In the genomic region with DNA sequence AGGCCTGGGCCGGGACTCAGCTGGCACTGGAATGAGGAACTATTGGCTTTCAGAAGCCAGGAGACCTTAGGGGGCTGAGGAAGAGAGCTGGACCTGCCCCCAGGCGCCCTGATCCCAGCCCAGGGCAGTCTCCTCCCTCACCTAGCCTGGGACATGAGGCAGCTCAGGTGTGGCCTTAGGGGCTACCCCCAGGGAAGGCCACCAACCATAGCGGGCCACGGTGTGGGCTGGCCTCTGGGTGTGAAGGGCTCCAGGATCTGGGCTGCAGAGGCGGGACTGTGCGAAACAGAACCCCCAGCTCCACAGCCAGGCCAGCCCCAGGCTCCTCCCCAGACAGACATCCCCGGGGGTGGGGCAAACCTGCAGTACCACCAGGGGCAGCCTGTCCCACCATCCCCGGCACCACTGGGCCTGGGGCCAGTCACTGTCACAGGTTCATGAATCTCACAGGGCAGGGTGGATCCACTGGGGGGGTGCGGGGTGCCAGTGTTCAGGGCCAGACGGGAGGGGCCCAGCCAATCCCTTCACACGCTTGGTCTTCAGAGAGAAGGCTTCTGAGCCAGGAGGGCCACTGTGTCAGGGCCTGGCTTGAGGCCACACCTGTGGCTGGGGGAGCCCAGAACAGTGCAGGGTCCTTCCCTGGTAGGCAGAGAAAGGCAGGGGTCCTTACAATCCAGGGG, we compare ENCODE assay signal across 6 cellular contexts. TPM values are rescaled to one million over a fixed set of nuclear protein-coding genes. Genes with fewer than 3 reads are reported as not detected.
DNase-seq lines count a peak whose midpoint lies in the region; ATAC-seq, FAIRE-seq and TF ChIP-seq lines count a peak whose summit lies in the region.

No MANE protein-coding gene starts in this region.

- H2AFZ ChIP-seq in Karpas-422 (ENCODE audit: low read length): no peak overlapping the region

- DNase-seq in Karpas-422 (peak; percentile 64), sigmoid colon (peak; percentile 88), inferior parietal cortex (ENCODE audit: extremely low spot score) (no peak), urothelium cell line (ENCODE audit: low spot score) (no peak)

- H3K9me2 ChIP-seq in Karpas-422 (replicated peaks; ENCODE audit: insufficient read depth, low read length): no peaks in the 10 kb centered on the region

- no peak overlapping the region for H3K27ac ChIP-seq in Karpas-422 (ENCODE audit: low read length)
- H3K27ac ChIP-seq in sigmoid colon: peak overlapping the region; percentile 89 to 96 (median 90)

- H3K9me3 ChIP-seq in Karpas-422 (ENCODE audit: low read length): no peaks in the 10 kb centered on the region
- H3K9me3 ChIP-seq in endocrine pancreas (ENCODE audit: control insufficient read depth, low read length): no peaks in the 10 kb centered on the region
- H3K9me3 ChIP-seq in sigmoid colon: no peaks in the 10 kb centered on the region

- no peak for FAIRE-seq in urothelium cell line (lab: Jason Lieb, UNC)

- peak in 1 of 4 experiments; percentile 28 for TF ChIP-seq CTCF in sigmoid colon (IDR thresholded peaks at IDR 0.05)

- H3K27me3 ChIP-seq in Karpas-422 (ENCODE audit: low read length) (no peaks in the 10 kb centered on the region), endocrine pancreas (ENCODE audit: control insufficient read depth, insufficient read depth, low read length) (no peaks in the 10 kb centered on the region), sigmoid colon (no peaks in the 10 kb centered on the region)

- no peak for TF ChIP-seq EP300 in sigmoid colon (IDR thresholded peaks at IDR 0.05)

- no peak for TF ChIP-seq POLR2A in sigmoid colon (IDR thresholded peaks at IDR 0.05)

- intact Hi-C loops in sigmoid colon (cut with DNase I): loop anchor here (2.0 kb wide), 1 partner anchor 57 kb away; no protein-coding TSS in a partner anchor

- H3K4me1 ChIP-seq in Karpas-422 (ENCODE audit: low read length): peaks cover 69% of the 10 kb centered on the region
- H3K4me1 ChIP-seq in endocrine pancreas (ENCODE audit: control insufficient read depth, insufficient read depth, low read length): no peaks in the 10 kb centered on the region
- peaks cover 3 to 91% (median 85%) of the 10 kb centered on the region in 4 donors for H3K4me1 ChIP-seq in sigmoid colon

- H3K36me3 ChIP-seq in Karpas-422 (ENCODE audit: insufficient read depth, low read length): no peaks in the 10 kb centered on the region
- no peaks in the 10 kb centered on the region for H3K36me3 ChIP-seq in endocrine pancreas (ENCODE audit: control insufficient read depth, insufficient read depth, low read length)
- no peaks in the 10 kb centered on the region for H3K36me3 ChIP-seq in sigmoid colon

- no peaks in the 10 kb centered on the region for H3K79me2 ChIP-seq in Karpas-422 (ENCODE audit: low read length)

- peaks cover 22% of the 10 kb centered on the region; the same call in 1 of the 2 replicates for H4K20me1 ChIP-seq in Karpas-422 (ENCODE audit: insufficient read depth, low read depth, low read length)

- no peak for ATAC-seq in GM19467 (IDR thresholded peaks at IDR 0.05; ENCODE audit: unreplicated experiment)

- H3K9ac ChIP-seq in Karpas-422 (ENCODE audit: low read length) (peak overlapping the region; percentile 35), endocrine pancreas (ENCODE audit: control insufficient read depth, insufficient read depth, low read length) (peak overlapping the region; percentile 63)

- 17 to 35% methylated on average over 11 of the region's 11 CpGs for WGBS in sigmoid colon, 2 donors

- H3K4me3 ChIP-seq in Karpas-422 (ENCODE audit: low read length): no peak overlapping the region
- no peak overlapping the region for H3K4me3 ChIP-seq in endocrine pancreas (ENCODE audit: control insufficient read depth, insufficient read depth, low read length)
- H3K4me3 ChIP-seq in sigmoid colon: peak overlapping the region in 2 of 4 donors; percentile 8 to 10

- peak overlapping the region; percentile 49 for H3K4me2 ChIP-seq in Karpas-422 (ENCODE audit: low read depth, low read length, poor library complexity, severe bottlenecking)

RNA-seq across cellular contexts. Expression of gene PLXNB2, which starts 3.5 kb away (rescaled TPM):
- total RNA-seq in Karpas-422 (2014; rRNA removed; shearing (Covaris generic); ENCODE audit: low replicate concordance): 2.6 and 7.8 TPM in 2 replicates
- 100 to 1,000 TPM in 1 of 4 donors, 10 to 100 TPM in 3; 60.4 to 150 (median 68.7) TPM for total RNA-seq in sigmoid colon
- 100 to 1,000 TPM in 1 of 3 donors, 10 to 100 TPM in 2; 18.6 to 142 (median 35.8) TPM for polyA plus RNA-seq in sigmoid colon

RNA-seq across cellular contexts. Expression of gene DENND6B, which starts 22.8 kb away (rescaled TPM):
- 0.90 and 2.7 TPM in 2 replicates for total RNA-seq in Karpas-422 (2014; rRNA removed; shearing (Covaris generic); ENCODE audit: low replicate concordance)
- total RNA-seq in sigmoid colon: 1 to 10 TPM; 2.1 to 7.2 (median 2.8) TPM
- polyA plus RNA-seq in sigmoid colon: 1 to 10 TPM in 2 of 3 donors, under 1 TPM in 1; 0.69 to 4.4 (median 1.2) TPM

RNA-seq across cellular contexts. Expression of gene MAPK11, which starts 33.8 kb away (rescaled TPM):
- 6.4 and 15.8 TPM in 2 replicates for total RNA-seq in Karpas-422 (2014; rRNA removed; shearing (Covaris generic); ENCODE audit: low replicate concordance)
- total RNA-seq in sigmoid colon: 1 to 10 TPM in 3 of 4 donors, under 1 TPM in 1; 0.82 to 6.6 (median 4.5) TPM
- 1 to 10 TPM in 2 of 3 donors, under 1 TPM in 1; 0.23 to 7.3 (median 1.2) TPM for polyA plus RNA-seq in sigmoid colon

RNA-seq across cellular contexts. Expression of gene PPP6R2, which starts 39.1 kb away (rescaled TPM):
- 32.9 and 78.0 TPM in 2 replicates for total RNA-seq in Karpas-422 (2014; rRNA removed; shearing (Covaris generic); ENCODE audit: low replicate concordance)
- total RNA-seq in sigmoid colon: 10 to 100 TPM; 29.0 to 64.5 (median 43.9) TPM
- polyA plus RNA-seq in sigmoid colon: 10 to 100 TPM; 15.0 to 57.5 (median 22.4) TPM

RNA-seq across cellular contexts. Expression of gene MAPK12, which starts 42.5 kb away (rescaled TPM):
- 45.4 and 110 TPM in 2 replicates for total RNA-seq in Karpas-422 (2014; rRNA removed; shearing (Covaris generic); ENCODE audit: low replicate concordance)
- total RNA-seq in sigmoid colon: 1 to 10 TPM; 2.5 to 10.0 (median 6.7) TPM
- polyA plus RNA-seq in sigmoid colon: 1 to 10 TPM in 2 of 3 donors, under 1 TPM in 1; 0.60 to 6.0 (median 2.1) TPM

Comparison
In these comparisons a context has a peak if more than half of its experiments do, and no peak if none do; other contexts are left out.
1. DNase-seq: peak in Karpas-422 (single experiment) and sigmoid colon (single experiment); none in inferior parietal cortex (single experiment) and urothelium cell line (single experiment).